ENCODE assay signal across 1 cellular context in the genomic region with DNA sequence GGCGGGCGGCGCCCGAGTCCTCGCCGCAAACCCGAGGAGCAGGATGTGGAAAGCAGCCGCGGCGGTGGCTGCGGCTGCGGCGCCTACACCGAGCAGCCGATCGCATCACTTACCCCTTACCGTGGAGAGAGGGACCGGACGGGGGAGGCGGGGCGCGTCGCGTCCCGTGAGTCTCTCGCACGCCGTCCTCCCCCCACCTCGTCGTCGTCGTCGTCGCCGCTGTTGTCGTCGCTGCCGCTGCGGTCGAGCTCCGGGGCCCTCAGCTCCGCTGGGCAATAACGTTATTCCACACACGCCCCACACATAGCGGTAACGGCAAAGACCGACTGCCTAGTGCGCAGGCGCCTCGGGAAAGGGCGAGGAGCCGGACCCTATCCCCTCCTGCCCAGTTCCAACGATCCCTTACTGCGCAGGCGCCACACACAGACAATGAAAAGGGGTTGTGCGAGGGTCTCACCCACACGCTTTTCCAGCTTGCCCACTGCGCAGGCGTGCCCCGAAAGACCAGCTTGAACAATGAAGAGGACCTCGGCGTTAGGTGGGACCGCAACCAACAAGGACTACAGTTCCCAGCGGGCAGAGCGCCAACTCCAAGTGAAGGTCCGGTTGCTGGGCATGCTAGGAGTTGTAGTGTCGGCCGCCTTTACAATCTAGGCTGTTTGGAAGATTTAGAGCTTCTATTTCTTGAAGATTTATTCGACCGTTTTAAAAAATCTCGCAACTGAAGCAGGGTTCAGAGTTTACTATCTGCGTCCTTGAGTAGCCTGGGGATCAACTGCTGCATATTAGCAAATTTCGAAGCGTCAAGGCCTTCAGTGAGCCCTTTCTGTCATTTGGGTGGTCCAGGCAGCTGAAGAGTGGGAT.
TF ChIP-seq lines count a peak whose summit lies in the region.

A gene (minus strand): TSS at position 355 of the 864 bp plus-strand sequence. CDS start 30,001 bp downstream, outside the sequence.

TF ChIP-seq in K562, 482 proteins besides CTCF, POLR2A, EP300 and RAD21 (continued from another document and continues in another):
- TF ChIP-seq, protein P1, sequence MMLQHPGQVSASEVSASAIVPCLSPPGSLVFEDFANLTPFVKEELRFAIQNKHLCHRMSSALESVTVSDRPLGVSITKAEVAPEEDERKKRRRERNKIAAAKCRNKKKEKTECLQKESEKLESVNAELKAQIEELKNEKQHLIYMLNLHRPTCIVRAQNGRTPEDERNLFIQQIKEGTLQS (IDR thresholded peaks at IDR 0.05) = no peak
- TF ChIP-seq, protein P1 (CRISPR knock-in tag; conservative IDR thresholded peaks at IDR 0.05) = no peak; the same call in none of the 2 replicates
- no peak for TF ChIP-seq GATA2 (CRISPR knock-in tag; IDR thresholded peaks at IDR 0.05)
- TF ChIP-seq, protein P2, sequence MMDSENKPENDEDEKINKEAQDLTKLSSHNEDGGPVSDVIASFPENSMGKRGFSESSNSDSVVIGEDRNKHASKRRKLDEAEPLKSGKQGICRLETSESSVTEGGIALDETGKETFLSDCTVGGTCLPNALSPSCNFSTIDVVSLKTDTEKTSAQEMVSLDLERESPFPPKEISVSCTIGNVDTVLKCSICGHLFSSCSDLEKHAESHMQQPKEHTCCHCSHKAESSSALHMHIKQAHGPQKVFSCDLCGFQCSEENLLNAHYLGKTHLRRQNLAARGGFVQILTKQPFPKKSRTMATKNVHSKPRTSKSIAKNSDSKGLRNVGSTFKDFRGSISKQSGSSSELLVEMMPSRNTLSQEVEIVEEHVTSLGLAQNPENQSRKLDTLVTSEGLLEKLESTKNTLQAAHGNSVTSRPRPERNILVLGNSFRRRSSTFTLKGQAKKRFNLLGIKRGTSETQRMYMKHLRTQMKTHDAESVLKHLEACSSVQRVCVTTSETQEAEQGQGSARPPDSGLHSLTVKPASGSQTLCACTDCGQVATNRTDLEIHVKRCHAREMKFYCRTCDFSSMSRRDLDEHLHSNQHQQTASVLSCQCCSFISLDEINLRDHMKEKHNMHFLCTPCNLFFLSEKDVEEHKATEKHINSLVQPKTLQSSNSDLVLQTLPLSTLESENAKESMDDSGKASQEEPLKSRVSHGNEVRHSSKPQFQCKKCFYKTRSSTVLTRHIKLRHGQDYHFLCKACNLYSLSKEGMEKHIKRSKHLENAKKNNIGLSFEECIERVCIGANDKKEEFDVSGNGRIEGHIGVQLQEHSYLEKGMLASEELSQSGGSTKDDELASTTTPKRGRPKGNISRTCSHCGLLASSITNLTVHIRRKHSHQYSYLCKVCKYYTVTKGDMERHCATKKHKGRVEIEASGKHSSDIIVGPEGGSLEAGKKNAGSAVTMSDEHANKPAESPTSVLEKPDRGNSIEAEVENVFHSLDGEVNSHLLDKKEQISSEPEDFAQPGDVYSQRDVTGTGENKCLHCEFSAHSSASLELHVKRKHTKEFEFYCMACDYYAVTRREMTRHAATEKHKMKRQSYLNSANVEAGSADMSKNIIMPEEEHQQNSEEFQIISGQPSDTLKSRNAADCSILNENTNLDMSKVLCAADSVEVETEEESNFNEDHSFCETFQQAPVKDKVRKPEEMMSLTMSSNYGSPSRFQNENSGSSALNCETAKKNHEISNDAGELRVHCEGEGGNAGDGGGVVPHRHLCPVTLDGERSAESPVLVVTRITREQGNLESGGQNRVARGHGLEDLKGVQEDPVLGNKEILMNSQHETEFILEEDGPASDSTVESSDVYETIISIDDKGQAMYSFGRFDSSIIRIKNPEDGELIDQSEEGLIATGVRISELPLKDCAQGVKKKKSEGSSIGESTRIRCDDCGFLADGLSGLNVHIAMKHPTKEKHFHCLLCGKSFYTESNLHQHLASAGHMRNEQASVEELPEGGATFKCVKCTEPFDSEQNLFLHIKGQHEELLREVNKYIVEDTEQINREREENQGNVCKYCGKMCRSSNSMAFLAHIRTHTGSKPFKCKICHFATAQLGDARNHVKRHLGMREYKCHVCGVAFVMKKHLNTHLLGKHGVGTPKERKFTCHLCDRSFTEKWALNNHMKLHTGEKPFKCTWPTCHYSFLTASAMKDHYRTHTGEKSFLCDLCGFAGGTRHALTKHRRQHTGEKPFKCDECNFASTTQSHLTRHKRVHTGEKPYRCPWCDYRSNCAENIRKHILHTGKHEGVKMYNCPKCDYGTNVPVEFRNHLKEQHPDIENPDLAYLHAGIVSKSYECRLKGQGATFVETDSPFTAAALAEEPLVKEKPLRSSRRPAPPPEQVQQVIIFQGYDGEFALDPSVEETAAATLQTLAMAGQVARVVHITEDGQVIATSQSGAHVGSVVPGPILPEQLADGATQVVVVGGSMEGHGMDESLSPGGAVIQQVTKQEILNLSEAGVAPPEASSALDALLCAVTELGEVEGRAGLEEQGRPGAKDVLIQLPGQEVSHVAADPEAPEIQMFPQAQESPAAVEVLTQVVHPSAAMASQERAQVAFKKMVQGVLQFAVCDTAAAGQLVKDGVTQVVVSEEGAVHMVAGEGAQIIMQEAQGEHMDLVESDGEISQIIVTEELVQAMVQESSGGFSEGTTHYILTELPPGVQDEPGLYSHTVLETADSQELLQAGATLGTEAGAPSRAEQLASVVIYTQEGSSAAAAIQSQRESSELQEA (IDR thresholded peaks at IDR 0.05; ENCODE audit: low read depth) = peak; percentile 79; the same call in 1 of the 2 replicates
- TF ChIP-seq ZNF175 (CRISPR knock-in tag; IDR thresholded peaks at IDR 0.05; ENCODE audit: low read depth) = peak; percentile 14; the same call in 1 of the 2 replicates
- no peak for TF ChIP-seq U2AF1 (optimal IDR thresholded peaks at IDR 0.05; ENCODE audit: low read depth, low read length)
- no peak for TF ChIP-seq ZNF133 (CRISPR knock-in tag; IDR thresholded peaks at IDR 0.05)
- peak; percentile 58 for TF ChIP-seq PML (IDR thresholded peaks at IDR 0.05; ENCODE audit: low read length)
- TF ChIP-seq, protein P3, sequence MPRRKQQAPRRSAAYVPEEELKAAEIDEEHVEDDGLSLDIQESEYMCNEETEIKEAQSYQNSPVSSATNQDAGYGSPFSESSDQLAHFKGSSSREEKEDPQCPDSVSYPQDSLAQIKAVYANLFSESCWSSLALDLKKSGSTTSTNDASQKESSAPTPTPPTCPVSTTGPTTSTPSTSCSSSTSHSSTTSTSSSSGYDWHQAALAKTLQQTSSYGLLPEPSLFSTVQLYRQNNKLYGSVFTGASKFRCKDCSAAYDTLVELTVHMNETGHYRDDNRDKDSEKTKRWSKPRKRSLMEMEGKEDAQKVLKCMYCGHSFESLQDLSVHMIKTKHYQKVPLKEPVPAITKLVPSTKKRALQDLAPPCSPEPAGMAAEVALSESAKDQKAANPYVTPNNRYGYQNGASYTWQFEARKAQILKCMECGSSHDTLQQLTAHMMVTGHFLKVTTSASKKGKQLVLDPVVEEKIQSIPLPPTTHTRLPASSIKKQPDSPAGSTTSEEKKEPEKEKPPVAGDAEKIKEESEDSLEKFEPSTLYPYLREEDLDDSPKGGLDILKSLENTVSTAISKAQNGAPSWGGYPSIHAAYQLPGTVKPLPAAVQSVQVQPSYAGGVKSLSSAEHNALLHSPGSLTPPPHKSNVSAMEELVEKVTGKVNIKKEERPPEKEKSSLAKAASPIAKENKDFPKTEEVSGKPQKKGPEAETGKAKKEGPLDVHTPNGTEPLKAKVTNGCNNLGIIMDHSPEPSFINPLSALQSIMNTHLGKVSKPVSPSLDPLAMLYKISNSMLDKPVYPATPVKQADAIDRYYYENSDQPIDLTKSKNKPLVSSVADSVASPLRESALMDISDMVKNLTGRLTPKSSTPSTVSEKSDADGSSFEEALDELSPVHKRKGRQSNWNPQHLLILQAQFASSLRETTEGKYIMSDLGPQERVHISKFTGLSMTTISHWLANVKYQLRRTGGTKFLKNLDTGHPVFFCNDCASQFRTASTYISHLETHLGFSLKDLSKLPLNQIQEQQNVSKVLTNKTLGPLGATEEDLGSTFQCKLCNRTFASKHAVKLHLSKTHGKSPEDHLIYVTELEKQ (CRISPR knock-in tag; IDR thresholded peaks at IDR 0.05) = 0 out of 2 replicates have a peak, but pooled peaks have one; percentile 35
- TF ChIP-seq TEAD2 (tag; IDR thresholded peaks at IDR 0.05) = no peak
- TF ChIP-seq, protein P4, sequence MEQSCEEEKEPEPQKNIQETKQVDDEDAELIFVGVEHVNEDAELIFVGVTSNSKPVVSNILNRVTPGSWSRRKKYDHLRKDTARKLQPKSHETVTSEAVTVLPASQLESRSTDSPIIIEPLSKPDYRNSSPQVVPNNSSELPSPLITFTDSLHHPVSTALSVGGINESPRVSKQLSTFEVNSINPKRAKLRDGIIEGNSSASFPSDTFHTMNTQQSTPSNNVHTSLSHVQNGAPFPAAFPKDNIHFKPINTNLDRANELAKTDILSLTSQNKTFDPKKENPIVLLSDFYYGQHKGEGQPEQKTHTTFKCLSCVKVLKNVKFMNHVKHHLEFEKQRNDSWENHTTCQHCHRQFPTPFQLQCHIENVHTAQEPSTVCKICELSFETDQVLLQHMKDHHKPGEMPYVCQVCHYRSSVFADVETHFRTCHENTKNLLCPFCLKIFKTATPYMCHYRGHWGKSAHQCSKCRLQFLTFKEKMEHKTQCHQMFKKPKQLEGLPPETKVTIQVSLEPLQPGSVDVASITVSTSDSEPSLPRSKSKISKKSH (CRISPR knock-in tag; IDR thresholded peaks at IDR 0.05) = no peak
- TF ChIP-seq RFX1 (IDR thresholded peaks at IDR 0.05) = no peak
- peak; percentile 55 for TF ChIP-seq SOX6 (IDR thresholded peaks at IDR 0.05)
- TF ChIP-seq, protein P5, sequence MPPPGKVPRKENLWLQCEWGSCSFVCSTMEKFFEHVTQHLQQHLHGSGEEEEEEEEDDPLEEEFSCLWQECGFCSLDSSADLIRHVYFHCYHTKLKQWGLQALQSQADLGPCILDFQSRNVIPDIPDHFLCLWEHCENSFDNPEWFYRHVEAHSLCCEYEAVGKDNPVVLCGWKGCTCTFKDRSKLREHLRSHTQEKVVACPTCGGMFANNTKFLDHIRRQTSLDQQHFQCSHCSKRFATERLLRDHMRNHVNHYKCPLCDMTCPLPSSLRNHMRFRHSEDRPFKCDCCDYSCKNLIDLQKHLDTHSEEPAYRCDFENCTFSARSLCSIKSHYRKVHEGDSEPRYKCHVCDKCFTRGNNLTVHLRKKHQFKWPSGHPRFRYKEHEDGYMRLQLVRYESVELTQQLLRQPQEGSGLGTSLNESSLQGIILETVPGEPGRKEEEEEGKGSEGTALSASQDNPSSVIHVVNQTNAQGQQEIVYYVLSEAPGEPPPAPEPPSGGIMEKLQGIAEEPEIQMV (tag; conservative IDR thresholded peaks at IDR 0.05; ENCODE audit: low read depth) = peak; percentile 54; the same call in 1 of the 2 replicates
- TF ChIP-seq PHF8 (IDR thresholded peaks at IDR 0.05; ENCODE audit: borderline replicate concordance, low read length) = peak; percentile 82; the same call in 1 of the 2 replicates
- TF ChIP-seq CBX1 (IDR thresholded peaks at IDR 0.05; ENCODE audit: low read depth) = no peak; the same call in none of the 2 replicates
- no peak for TF ChIP-seq NCOA6 (IDR thresholded peaks at IDR 0.05)
- no peak for TF ChIP-seq ZNF561 (CRISPR knock-in tag; conservative IDR thresholded peaks at IDR 0.05)
- no peak for TF ChIP-seq PHB2 (IDR thresholded peaks at IDR 0.05; ENCODE audit: low read depth)
- TF ChIP-seq ZNF551 (CRISPR knock-in tag; IDR thresholded peaks at IDR 0.05) = no peak
- no peak for TF ChIP-seq CBX8 (IDR thresholded peaks at IDR 0.05; ENCODE audit: borderline replicate concordance, extremely low read depth, low read depth, low read length, poor library complexity, severe bottlenecking)
- 0 out of 2 replicates have a peak, but pooled peaks have one; percentile 50 for TF ChIP-seq ZNF165 (CRISPR knock-in tag; IDR thresholded peaks at IDR 0.05; ENCODE audit: borderline replicate concordance)
- TF ChIP-seq NR4A1 (CRISPR knock-in tag; IDR thresholded peaks at IDR 0.05) = no peak
- no peak for TF ChIP-seq NR4A1 (tag; IDR thresholded peaks at IDR 0.05)
- TF ChIP-seq SMARCB1 (IDR thresholded peaks at IDR 0.05; ENCODE audit: insufficient read length, low read depth) = no peak
- no peak for TF ChIP-seq ZNF253 (CRISPR knock-in tag; conservative IDR thresholded peaks at IDR 0.05)
- TF ChIP-seq, protein P6, sequence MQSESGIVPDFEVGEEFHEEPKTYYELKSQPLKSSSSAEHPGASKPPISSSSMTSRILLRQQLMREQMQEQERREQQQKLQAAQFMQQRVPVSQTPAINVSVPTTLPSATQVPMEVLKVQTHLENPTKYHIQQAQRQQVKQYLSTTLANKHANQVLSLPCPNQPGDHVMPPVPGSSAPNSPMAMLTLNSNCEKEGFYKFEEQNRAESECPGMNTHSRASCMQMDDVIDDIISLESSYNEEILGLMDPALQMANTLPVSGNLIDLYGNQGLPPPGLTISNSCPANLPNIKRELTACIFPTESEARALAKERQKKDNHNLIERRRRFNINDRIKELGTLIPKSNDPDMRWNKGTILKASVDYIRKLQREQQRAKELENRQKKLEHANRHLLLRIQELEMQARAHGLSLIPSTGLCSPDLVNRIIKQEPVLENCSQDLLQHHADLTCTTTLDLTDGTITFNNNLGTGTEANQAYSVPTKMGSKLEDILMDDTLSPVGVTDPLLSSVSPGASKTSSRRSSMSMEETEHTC (IDR thresholded peaks at IDR 0.05) = peak; percentile 36; the same call in 1 of the 2 replicates
- no peak for TF ChIP-seq EWSR1 (IDR thresholded peaks at IDR 0.05; ENCODE audit: borderline replicate concordance, low read depth, partially characterized antibody)
- no peak for TF ChIP-seq BDP1 (IDR thresholded peaks at IDR 0.05; ENCODE audit: insufficient read depth, insufficient read length)
- TF ChIP-seq ETV1 (tag; conservative IDR thresholded peaks at IDR 0.05; ENCODE audit: low read depth) = no peak
- peak; percentile 69; the same call in 1 of the 2 replicates for TF ChIP-seq EP400 (IDR thresholded peaks at IDR 0.05)
- TF ChIP-seq SMARCA4 (IDR thresholded peaks at IDR 0.05) = no peak
- TF ChIP-seq MAFG (tag; conservative IDR thresholded peaks at IDR 0.05) = no peak
- TF ChIP-seq, protein P7, sequence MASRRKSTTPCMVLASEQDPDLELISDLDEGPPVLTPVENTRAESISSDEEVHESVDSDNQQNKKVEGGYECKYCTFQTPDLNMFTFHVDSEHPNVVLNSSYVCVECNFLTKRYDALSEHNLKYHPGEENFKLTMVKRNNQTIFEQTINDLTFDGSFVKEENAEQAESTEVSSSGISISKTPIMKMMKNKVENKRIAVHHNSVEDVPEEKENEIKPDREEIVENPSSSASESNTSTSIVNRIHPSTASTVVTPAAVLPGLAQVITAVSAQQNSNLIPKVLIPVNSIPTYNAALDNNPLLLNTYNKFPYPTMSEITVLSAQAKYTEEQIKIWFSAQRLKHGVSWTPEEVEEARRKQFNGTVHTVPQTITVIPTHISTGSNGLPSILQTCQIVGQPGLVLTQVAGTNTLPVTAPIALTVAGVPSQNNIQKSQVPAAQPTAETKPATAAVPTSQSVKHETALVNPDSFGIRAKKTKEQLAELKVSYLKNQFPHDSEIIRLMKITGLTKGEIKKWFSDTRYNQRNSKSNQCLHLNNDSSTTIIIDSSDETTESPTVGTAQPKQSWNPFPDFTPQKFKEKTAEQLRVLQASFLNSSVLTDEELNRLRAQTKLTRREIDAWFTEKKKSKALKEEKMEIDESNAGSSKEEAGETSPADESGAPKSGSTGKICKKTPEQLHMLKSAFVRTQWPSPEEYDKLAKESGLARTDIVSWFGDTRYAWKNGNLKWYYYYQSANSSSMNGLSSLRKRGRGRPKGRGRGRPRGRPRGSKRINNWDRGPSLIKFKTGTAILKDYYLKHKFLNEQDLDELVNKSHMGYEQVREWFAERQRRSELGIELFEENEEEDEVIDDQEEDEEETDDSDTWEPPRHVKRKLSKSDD (conservative IDR thresholded peaks at IDR 0.05; ENCODE audit: low read length) = no peak
- no peak for TF ChIP-seq ARNT (IDR thresholded peaks at IDR 0.05)
- TF ChIP-seq ZEB2 (IDR thresholded peaks at IDR 0.05) = no peak
- peak; percentile 31 for TF ChIP-seq MXI1 (IDR thresholded peaks at IDR 0.05; ENCODE audit: low read depth, low read length)
- no peak for TF ChIP-seq TGIF2 (CRISPR knock-in tag; IDR thresholded peaks at IDR 0.05)
- TF ChIP-seq PCBP2 (IDR thresholded peaks at IDR 0.05; ENCODE audit: low read depth, low read length, poor library complexity, severe bottlenecking) = no peak
- TF ChIP-seq ZZZ3 (IDR thresholded peaks at IDR 0.05) = no peak
